ENCODE assay signal across 9 cellular contexts in genomic region chr12:70317781-70318180, GRCh38. TPM values are rescaled to one million over a fixed set of nuclear protein-coding genes. Genes with fewer than 3 reads are reported as not detected.
A peak's percentile ranks its signal among the peaks of the same experiment; 100 is the strongest.
DNase-seq lines count a peak whose midpoint lies in the region; ATAC-seq lines count a peak whose summit lies in the region.
"Had no signal": no experiment of that assay in that cellular context is flagged by ENCODE, and none has a peak within 500 bp of the region (broad histone marks: within the 10 kb centered on the region; RNA-seq: fewer than 3 reads in every experiment).

No MANE protein-coding gene starts in this region.

- peak overlapping the region; percentile 31 for H3K27ac Mint-ChIP-seq in activated CD8-positive, alpha-beta memory T cell treated with anti-CD3 and anti-CD28 coated beads, Interleukin-2, amount 10 ng/mL, durations not matched to agents 7 days and 5 days
- H3K27ac Mint-ChIP-seq in stimulated activated memory B cell treated with anti-CD40 and anti-IgM and Interleukin-4, amounts not matched to agents 10 μg/mL and 1 μg/mL and 100 μg/mL, for 72 hours, result no peak overlapping the region

- H3K27me3 Mint-ChIP-seq in activated CD8-positive, alpha-beta memory T cell treated with anti-CD3 and anti-CD28 coated beads, Interleukin-2, amount 10 ng/mL, durations not matched to agents 7 days and 5 days, result no peaks in the 10 kb centered on the region
- no peaks in the 10 kb centered on the region for H3K27me3 Mint-ChIP-seq in stimulated activated memory B cell treated with anti-CD40 and anti-IgM and Interleukin-4, amounts not matched to agents 10 μg/mL and 1 μg/mL and 100 μg/mL, for 72 hours

- H3K9me3 Mint-ChIP-seq in activated CD8-positive, alpha-beta memory T cell treated with anti-CD3 and anti-CD28 coated beads, Interleukin-2, amount 10 ng/mL, durations not matched to agents 7 days and 5 days (ENCODE audit: low read depth), result no peaks in the 10 kb centered on the region
- H3K9me3 Mint-ChIP-seq in stimulated activated memory B cell treated with anti-CD40 and anti-IgM and Interleukin-4, amounts not matched to agents 10 μg/mL and 1 μg/mL and 100 μg/mL, for 72 hours, result no peaks in the 10 kb centered on the region

- peaks cover 16% of the 10 kb centered on the region for H3K4me1 Mint-ChIP-seq in activated CD8-positive, alpha-beta memory T cell treated with anti-CD3 and anti-CD28 coated beads, Interleukin-2, amount 10 ng/mL, durations not matched to agents 7 days and 5 days
- peaks cover 38% of the 10 kb centered on the region for H3K4me1 Mint-ChIP-seq in stimulated activated memory B cell treated with anti-CD40 and anti-IgM and Interleukin-4, amounts not matched to agents 10 μg/mL and 1 μg/mL and 100 μg/mL, for 72 hours

- DNase-seq in activated CD8-positive, alpha-beta memory T cell treated with anti-CD3 and anti-CD28 coated beads, Interleukin-2, amount 10 ng/mL, durations not matched to agents 7 days and 5 days, result no peak
- DNase-seq in activated CD8-positive, alpha-beta memory T cell treated with anti-CD3 and anti-CD28 coated beads, Interleukin-2, amount 50 U/mL, for 4 hours, result no peak
- DNase-seq in OCI-M1 (lab: John Stamatoyannopoulos, UW), result peak; percentile 81
- DNase-seq in NCI-H1436 treated with DMSO at 0.1 percent for 48 hours (lab: John Stamatoyannopoulos, UW), result no peak
- no peak for DNase-seq in hypothalamus (lab: John Stamatoyannopoulos, UW)
- no peak for DNase-seq in NCI-H2029 treated with DMSO at 0.1 percent for 48 hours (lab: John Stamatoyannopoulos, UW)
- DNase-seq: effector CD8-positive, alpha-beta T cell had no signal

- ATAC-seq in activated CD8-positive, alpha-beta memory T cell treated with anti-CD3 and anti-CD28 coated beads, Interleukin-2, amount 10 ng/mL, durations not matched to agents 7 days and 5 days, result peak; percentile 63
- peak; percentile 91 for ATAC-seq in HG03039 (IDR thresholded peaks at IDR 0.05; ENCODE audit: unreplicated experiment)
- peak; percentile 84 for ATAC-seq in stimulated activated memory B cell treated with anti-CD40 and anti-IgM and Interleukin-4, amounts not matched to agents 10 μg/mL and 1 μg/mL and 100 μg/mL, for 72 hours

- H3K36me3 Mint-ChIP-seq in activated CD8-positive, alpha-beta memory T cell treated with anti-CD3 and anti-CD28 coated beads, Interleukin-2, amount 10 ng/mL, durations not matched to agents 7 days and 5 days, result peaks cover 23% of the 10 kb centered on the region
- H3K36me3 Mint-ChIP-seq in stimulated activated memory B cell treated with anti-CD40 and anti-IgM and Interleukin-4, amounts not matched to agents 10 μg/mL and 1 μg/mL and 100 μg/mL, for 72 hours, result peaks cover 35% of the 10 kb centered on the region

- CTCF ChIA-PET in activated CD8-positive, alpha-beta memory T cell treated with anti-CD3 and anti-CD28 coated beads, Interleukin-2, amount 10 ng/mL, durations not matched to agents 7 days and 5 days (lab: Charles Lee), result no interaction called here

- H3K4me3 Mint-ChIP-seq in activated CD8-positive, alpha-beta memory T cell treated with anti-CD3 and anti-CD28 coated beads, Interleukin-2, amount 10 ng/mL, durations not matched to agents 7 days and 5 days, result peak overlapping the region; percentile 5
- H3K4me3 Mint-ChIP-seq in stimulated activated memory B cell treated with anti-CD40 and anti-IgM and Interleukin-4, amounts not matched to agents 10 μg/mL and 1 μg/mL and 100 μg/mL, for 72 hours, result peak overlapping the region; percentile 30

RNA-seq across cellular contexts. Expression of gene KCNMB4, which starts 48.3 kb away (rescaled TPM):
- under 1 TPM; 0.32 to 0.40 TPM for total RNA-seq in activated CD8-positive, alpha-beta memory T cell treated with anti-CD3 and anti-CD28 coated beads, Interleukin-2, amount 10 ng/mL, durations not matched to agents 7 days and 5 days
